In genomic region chr7:106071999-106072714, GRCh38 we compare ENCODE assay signal across 8 cellular contexts. TPM values are rescaled to one million over a fixed set of nuclear protein-coding genes. Genes with fewer than 3 reads are reported as not detected.
DNase-seq lines count a peak whose midpoint lies in the region; ATAC-seq and TF ChIP-seq lines count a peak whose summit lies in the region.

No MANE protein-coding gene starts in this region.

- H3K4me3 ChIP-seq in Caco-2 (ENCODE audit: low read depth, low read length): no peak overlapping the region
- H3K4me3 ChIP-seq in PC-3 (ENCODE audit: low read length): no peak overlapping the region
- H3K4me3 ChIP-seq in osteoblast (ENCODE audit: insufficient read depth, low read length): no peak overlapping the region

- H4K20me1 ChIP-seq in PC-3 (ENCODE audit: low read length) (no peaks in the 10 kb centered on the region), osteoblast (ENCODE audit: insufficient read depth, low read length) (no peaks in the 10 kb centered on the region)

- H3K4me1 Mint-ChIP-seq in Caco-2 (ENCODE audit: low read depth, unreplicated experiment): peaks cover 28% of the 10 kb centered on the region
- H3K4me1 Mint-ChIP-seq in stimulated activated naive B cell treated with anti-CD40 and anti-IgM and Interleukin-4, amounts not matched to agents 10 μg/mL and 1 μg/mL and 100 μg/mL, for 72 hours: peaks cover 66 to 93% of the 10 kb centered on the region in 2 donors

- H3K9me3 ChIP-seq in Caco-2 (no peaks in the 10 kb centered on the region), PC-3 (ENCODE audit: low read length) (no peaks in the 10 kb centered on the region), osteoblast (ENCODE audit: low read depth, low read length) (no peaks in the 10 kb centered on the region)

- H3K9ac ChIP-seq in PC-3 (ENCODE audit: low read length): peak overlapping the region; percentile 29; the same call in 1 of the 2 replicates

- BruUV-seq in Caco-2 (replicated peaks; lab: Mats Ljungman, UMichigan) (no TSS peak), PC-3 (replicated peaks; lab: Mats Ljungman, UMichigan) (no TSS peak)

- TF ChIP-seq CTCF in Caco-2 (IDR thresholded peaks at IDR 0.05; ENCODE audit: insufficient read depth in 1 of 2, low read depth in 1 of 2, low read length in 1 of 2, severe bottlenecking in 1 of 2, unreplicated experiment in 1 of 2) (no peak), PC-3 (conservative IDR thresholded peaks at IDR 0.05; ENCODE audit: low read depth, low read length) (no peak), osteoblast (IDR thresholded peaks at IDR 0.05; ENCODE audit: extremely low read depth, low read depth, low read length) (no peak)

- peak overlapping the region; percentile 28 for H3K4me3 Mint-ChIP-seq in Caco-2 (ENCODE audit: unreplicated experiment)
- H3K4me3 Mint-ChIP-seq in stimulated activated naive B cell treated with anti-CD40 and anti-IgM and Interleukin-4, amounts not matched to agents 10 μg/mL and 1 μg/mL and 100 μg/mL, for 72 hours: peak overlapping the region; percentile 52 to 84

- peaks cover 38% of the 10 kb centered on the region for H3K4me1 ChIP-seq in Caco-2
- peaks cover 35% of the 10 kb centered on the region for H3K4me1 ChIP-seq in PC-3 (ENCODE audit: insufficient read depth, low read length)
- peaks cover 4% of the 10 kb centered on the region for H3K4me1 ChIP-seq in osteoblast (ENCODE audit: insufficient read depth, low read length)

- POLR2A ChIA-PET in Caco-2 (lab: Charles Lee): interaction anchor here (0.9 to 1.1 kb wide), 2 partner anchors 40 to 213 kb away, joined by 3 to 9 read pairs; partner anchors contain the start of genes NAMPT and SYPL1
- POLR2A ChIA-PET in PC-3 (lab: Charles Lee; ENCODE audit: unreplicated experiment): interaction anchor here (1.1 kb wide), 1 partner anchor 39 kb away, joined by 3 read pairs; the partner anchor contains the start of gene SYPL1

- no peaks in the 10 kb centered on the region for H3F3A ChIP-seq in PC-3 (ENCODE audit: low read length, unreplicated experiment)

- H3K79me2 ChIP-seq in PC-3 (ENCODE audit: low read length) (no peaks in the 10 kb centered on the region), osteoblast (ENCODE audit: insufficient read depth, low read length) (no peaks in the 10 kb centered on the region)

- H3K27ac ChIP-seq in PC-3 (ENCODE audit: low read length) (peak overlapping the region; percentile 80), osteoblast (ENCODE audit: low read depth, low read length) (no peak overlapping the region)

- H3K27me3 Mint-ChIP-seq in Caco-2 (ENCODE audit: insufficient read depth, unreplicated experiment): no peaks in the 10 kb centered on the region
- no peaks in the 10 kb centered on the region for H3K27me3 Mint-ChIP-seq in stimulated activated naive B cell treated with anti-CD40 and anti-IgM and Interleukin-4, amounts not matched to agents 10 μg/mL and 1 μg/mL and 100 μg/mL, for 72 hours

- H3K36me3 ChIP-seq in Caco-2 (ENCODE audit: control insufficient read depth, insufficient read depth, low read length): no peaks in the 10 kb centered on the region
- H3K36me3 ChIP-seq in PC-3 (ENCODE audit: low read depth, low read length): no peaks in the 10 kb centered on the region
- no peaks in the 10 kb centered on the region for H3K36me3 ChIP-seq in osteoblast (ENCODE audit: insufficient read depth, low read length)

- H3K4me2 ChIP-seq in PC-3 (ENCODE audit: low read length) (peak overlapping the region; percentile 36), osteoblast (ENCODE audit: insufficient read depth, low read length) (no peak overlapping the region)

- DNase-seq in Caco-2 (peak; percentile 69 to 84), PC-3 (peak; percentile 42), osteoblast (ENCODE audit: insufficient read length, low spot score, missing footprints) (no peak), posterior cingulate gyrus (no peak), pons (ENCODE audit: low spot score) (no peak)
- no peak for DNase-seq in stimulated activated naive B cell treated with anti-CD40 and anti-IgM and Interleukin-4, amounts not matched to agents 10 μg/mL and 1 μg/mL and 100 μg/mL, for 72 hours

- no peaks in the 10 kb centered on the region for H3K9me2 ChIP-seq in PC-3 (replicated peaks; ENCODE audit: low read length)

- no peaks in the 10 kb centered on the region for H3K36me3 Mint-ChIP-seq in Caco-2 (ENCODE audit: insufficient read depth, unreplicated experiment)
- peaks cover 0 to 5% of the 10 kb centered on the region in 2 donors for H3K36me3 Mint-ChIP-seq in stimulated activated naive B cell treated with anti-CD40 and anti-IgM and Interleukin-4, amounts not matched to agents 10 μg/mL and 1 μg/mL and 100 μg/mL, for 72 hours

- CTCF ChIA-PET in Caco-2 (lab: Charles Lee) (interaction anchor here (0.6 to 1.6 kb wide), 5 partner anchors 16 to 891 kb away, joined by 3 to 5 read pairs (median 4); partner anchors contain the start of gene SYPL1), PC-3 (lab: Charles Lee) (no interaction called here)

- intact Hi-C loops in Caco-2 (cut with micrococcal nuclease; ENCODE audit: unreplicated experiment): loop anchor here (5.0 kb wide), 1 partner anchor 80 kb away; no protein-coding TSS in a partner anchor
- intact Hi-C loops in PC-3 (cut with micrococcal nuclease): no loop called here
- intact Hi-C loops in posterior cingulate gyrus (cut with DNase I): no loop called here

- no peaks in the 10 kb centered on the region for H3K9me3 Mint-ChIP-seq in Caco-2 (ENCODE audit: unreplicated experiment)
- H3K9me3 Mint-ChIP-seq in stimulated activated naive B cell treated with anti-CD40 and anti-IgM and Interleukin-4, amounts not matched to agents 10 μg/mL and 1 μg/mL and 100 μg/mL, for 72 hours: no peaks in the 10 kb centered on the region

- no peaks in the 10 kb centered on the region for H3K27me3 ChIP-seq in Caco-2 (replicated peaks; ENCODE audit: control insufficient read depth, insufficient read depth, low read length)
- H3K27me3 ChIP-seq in PC-3 (ENCODE audit: low read length): no peaks in the 10 kb centered on the region
- H3K27me3 ChIP-seq in osteoblast (ENCODE audit: insufficient read depth, low read length): no peaks in the 10 kb centered on the region

- H2AFZ ChIP-seq in PC-3 (ENCODE audit: low read length) (peak overlapping the region; percentile 27), osteoblast (ENCODE audit: low read length) (no peak overlapping the region)

- H3K27ac Mint-ChIP-seq in Caco-2 (ENCODE audit: unreplicated experiment): peak overlapping the region; percentile 29
- H3K27ac Mint-ChIP-seq in stimulated activated naive B cell treated with anti-CD40 and anti-IgM and Interleukin-4, amounts not matched to agents 10 μg/mL and 1 μg/mL and 100 μg/mL, for 72 hours: peak overlapping the region; percentile 99

- ATAC-seq in HG03175 (IDR thresholded peaks at IDR 0.05; ENCODE audit: unreplicated experiment) (peak; percentile 3), PC-3 (no peak), esophagus mucosa (peak; percentile 45)
- ATAC-seq in stimulated activated naive B cell treated with anti-CD40 and anti-IgM and Interleukin-4, amounts not matched to agents 10 μg/mL and 1 μg/mL and 100 μg/mL, for 72 hours (replicated peaks): peak; percentile 5 to 15

RNA-seq across cellular contexts. Expression of gene SYPL1, which starts 40.0 kb away (rescaled TPM):
- total RNA-seq in Caco-2 (2022): 78.7 and 81.0 TPM in 2 replicates
- total RNA-seq in PC-3 (2014; rRNA removed): 45.9 and 57.9 TPM in 2 replicates
- 131 TPM for total RNA-seq in esophagus mucosa
- total RNA-seq in osteoblast: 36.9 and 39.5 TPM in 2 replicates

Comparison
In these comparisons a context has a peak if more than half of its experiments do, and no peak if none do; other contexts are left out.
1. DNase-seq: peak in Caco-2 (2 of 2) and PC-3 (single experiment); none in stimulated activated naive B cell treated with anti-CD40 and anti-IgM and Interleukin-4, amounts not matched to agents 10 μg/mL and 1 μg/mL and 100 μg/mL, for 72 hours (single experiment), osteoblast (single experiment), posterior cingulate gyrus (0 of 10) and pons (single experiment).